ENCODE assay signal across 11 cellular contexts in the genomic region with DNA sequence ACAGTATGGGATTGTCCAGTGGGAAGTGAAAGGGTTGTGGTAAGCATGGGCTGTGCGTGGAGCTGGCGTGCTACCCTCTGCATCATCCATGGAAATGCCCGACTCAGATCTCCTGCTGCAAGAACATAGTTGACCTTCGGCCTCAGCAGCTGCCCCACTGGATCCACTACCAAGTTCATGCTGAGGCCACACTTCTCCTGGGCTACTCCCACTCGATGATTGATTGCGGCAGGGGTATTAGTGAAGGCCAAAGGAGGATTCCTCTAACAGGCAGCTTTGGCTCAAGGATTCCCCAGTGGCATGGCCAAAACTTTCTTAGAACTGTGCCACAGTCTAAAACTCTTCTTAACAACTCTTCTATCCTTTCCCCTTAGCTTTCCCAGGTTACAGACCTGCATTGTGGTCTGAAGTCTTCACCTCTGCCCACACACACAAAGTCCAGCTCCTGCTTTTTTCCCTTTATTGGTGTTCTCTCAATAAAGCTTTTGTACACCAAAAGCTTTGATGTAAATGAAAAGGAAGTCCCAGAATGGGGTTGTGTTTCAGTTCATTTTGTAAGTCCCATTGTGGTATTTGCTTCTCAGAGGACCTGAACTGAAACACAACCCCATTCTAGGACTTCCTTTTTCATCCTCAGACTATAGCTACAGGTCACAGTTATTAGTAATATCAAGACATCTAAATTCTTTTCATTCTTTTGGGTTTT. TPM values are rescaled to one million over a fixed set of nuclear protein-coding genes. Genes with fewer than 3 reads are reported as not detected.
A peak's percentile ranks its signal among the peaks of the same experiment; 100 is the strongest.
DNase-seq lines count a peak whose midpoint lies in the region; ATAC-seq and TF ChIP-seq lines count a peak whose summit lies in the region.
"Had no signal": no experiment of that assay in that cellular context is flagged by ENCODE, and none has a peak within 500 bp of the region (broad histone marks: within the 10 kb centered on the region; RNA-seq: fewer than 3 reads in every experiment).

No MANE protein-coding gene starts in this region.

- no peak overlapping the region for H3K27ac ChIP-seq in suprapubic skin
- H3K27ac ChIP-seq: right lobe of liver, thoracic aorta had no signal

- H3K36me3 Mint-ChIP-seq in chondrocyte (ENCODE audit: low read depth), result no peaks in the 10 kb centered on the region
- H3K36me3 Mint-ChIP-seq: T-cell had no signal

- H3K4me1 Mint-ChIP-seq in chondrocyte (ENCODE audit: low read depth), result peaks cover 6% of the 10 kb centered on the region

- in situ Hi-C loops in SK-MEL-5 (cut with HindIII; ENCODE audit: low pct_unique_long_range_greater_than_20kb, low sequenced_read_pairs), result no loop called here

- H3K9me3 Mint-ChIP-seq in chondrocyte (ENCODE audit: low read depth), result no peaks in the 10 kb centered on the region
- H3K9me3 Mint-ChIP-seq: T-cell had no signal

- TF ChIP-seq EP300 in suprapubic skin (IDR thresholded peaks at IDR 0.05), result no peak

- H3K4me3 Mint-ChIP-seq in chondrocyte (ENCODE audit: unreplicated experiment), result no peak overlapping the region
- H3K4me3 Mint-ChIP-seq: T-cell had no signal

- H3K27ac Mint-ChIP-seq in chondrocyte (ENCODE audit: unreplicated experiment), result no peak overlapping the region

- H3K9me3 ChIP-seq in suprapubic skin, result no peaks in the 10 kb centered on the region
- H3K9me3 ChIP-seq: right lobe of liver, thoracic aorta had no signal

- ATAC-seq in GM19452 (IDR thresholded peaks at IDR 0.05; ENCODE audit: unreplicated experiment) (peak; percentile 67), HG03066 (IDR thresholded peaks at IDR 0.05; ENCODE audit: low read depth, unreplicated experiment) (peak; percentile 66)
- ATAC-seq: T-cell had no signal

- H3K4me1 ChIP-seq in suprapubic skin, result peaks cover 8% of the 10 kb centered on the region

- no peak for TF ChIP-seq POLR2A in suprapubic skin (IDR thresholded peaks at IDR 0.05)

- 0 out of 2 replicates have a peak overlapping the region, but pooled peaks have one; percentile 12 for H3K4me3 ChIP-seq in GM06990 (replicated peaks; ENCODE audit: low read depth, low read length)
- H3K4me3 ChIP-seq in suprapubic skin, result no peak overlapping the region
- H3K4me3 ChIP-seq: right lobe of liver, thoracic aorta had no signal

- DNase-seq in GM06990 (ENCODE audit: extremely low read depth, insufficient read length) (peak; percentile 70), SK-MEL-5 (ENCODE audit: low read depth, low spot score) (peak; percentile 60), HuH-7 (ENCODE audit: low spot score) (no peak), suprapubic skin (ENCODE audit: low spot score in 2 of 2) (no peak), chondrocyte (ENCODE audit: low spot score) (no peak)
- DNase-seq in activated T-cell treated with anti-CD3 and anti-CD28 coated beads, Interleukin-2, amount 50 U/mL, for 48 hours, result no peak
- DNase-seq: T-cell had no signal

- H3K27me3 Mint-ChIP-seq in chondrocyte (ENCODE audit: low read depth), result no peaks in the 10 kb centered on the region
- H3K27me3 Mint-ChIP-seq: T-cell had no signal

- TF ChIP-seq CTCF in GM06990 (IDR thresholded peaks at IDR 0.05; ENCODE audit: insufficient read depth, low read length, poor library complexity, severe bottlenecking) (no peak), suprapubic skin (IDR thresholded peaks at IDR 0.05) (no peak), chondrocyte (IDR thresholded peaks at IDR 0.05) (no peak)

- H3K27me3 ChIP-seq in GM06990 (replicated peaks; ENCODE audit: control insufficient read depth, insufficient read depth, low read length) (no peaks in the 10 kb centered on the region), suprapubic skin (no peaks in the 10 kb centered on the region)
- H3K27me3 ChIP-seq: right lobe of liver had no signal

- WGBS in suprapubic skin, result 91% methylated on average over 6 of the region's 6 CpGs

- H3K36me3 ChIP-seq in GM06990 (ENCODE audit: control insufficient read depth, insufficient read depth, low read length), result no peaks in the 10 kb centered on the region
- no peaks in the 10 kb centered on the region for H3K36me3 ChIP-seq in suprapubic skin
- H3K36me3 ChIP-seq: right lobe of liver, thoracic aorta had no signal

RNA-seq across cellular contexts. Expression of a gene that starts 4.9 kb away (rescaled TPM):
- total RNA-seq in SK-MEL-5 (2014; rRNA removed; shearing (Covaris generic)), result 84.7 and 88.0 TPM in 2 replicates
- 38.8 and 75.7 TPM in 2 replicates for polyA plus RNA-seq in SK-MEL-5 (2015; cell fraction: cytosol; rRNA removed)
- polyA plus RNA-seq in SK-MEL-5 (2015; cell fraction: nucleus; rRNA removed), result 15.5 and 21.2 TPM in 2 replicates
- total RNA-seq in suprapubic skin (10 to 100 TPM; 66.4 to 98.5 (median 79.9) TPM), chondrocyte (44.6 to 52.0 TPM (median 44.7 TPM) in 3 replicates)

Comparison
In these comparisons a context has a peak if more than half of its experiments do, and no peak if none do; other contexts are left out.
1. DNase-seq: peak in GM06990 (single experiment) and SK-MEL-5 (single experiment); none in activated T-cell treated with anti-CD3 and anti-CD28 coated beads, Interleukin-2, amount 50 U/mL, for 48 hours (0 of 2), HuH-7 (single experiment), suprapubic skin (0 of 2) and chondrocyte (single experiment).